In genomic region chr7:44846816-44847508, GRCh38 we compare ENCODE assay signal across 8 cellular contexts. TPM values are rescaled to one million over a fixed set of nuclear protein-coding genes. Genes with fewer than 3 reads are reported as not detected.
DNase-seq lines count a peak whose midpoint lies in the region; ATAC-seq and TF ChIP-seq lines count a peak whose summit lies in the region.

No MANE protein-coding gene starts in this region.

- no peak for DNase-seq in brain microvascular endothelial cell
- DNase-seq in mucosa of descending colon: no peak
- no peak for DNase-seq in activated effector memory CD4-positive, alpha-beta T cell treated with anti-CD3 and anti-CD28 coated beads, Interleukin-2, amount 50 U/mL, for 16 hours
- no peak for DNase-seq in NOMO-1 (lab: John Stamatoyannopoulos, UW; ENCODE audit: unreplicated experiment in 2 of 2)

- ATAC-seq in mucosa of descending colon (no peak), HG02610 (IDR thresholded peaks at IDR 0.05; ENCODE audit: unreplicated experiment) (no peak), GM21360 (IDR thresholded peaks at IDR 0.05; ENCODE audit: unreplicated experiment) (no peak)

- H3K4me2 ChIP-seq in BLaER1: peak overlapping the region; percentile 72

- peak overlapping the region; percentile 97 for H3K27ac ChIP-seq in BLaER1
- H3K27ac ChIP-seq in HUES48 (ENCODE audit: low read depth, low read length): peak overlapping the region; percentile 99
- H3K27ac ChIP-seq in brain microvascular endothelial cell: peak overlapping the region; percentile 90

- in situ Hi-C loops in brain microvascular endothelial cell (cut with HindIII; ENCODE audit: low pct_ligation_motif_present, low sequenced_read_pairs): no loop called here

- peak overlapping the region; percentile 97 for H3K9ac ChIP-seq in BLaER1
- H3K9ac ChIP-seq in HUES48 (ENCODE audit: low read depth, low read length): peak overlapping the region; percentile 86

- H4K20me1 ChIP-seq in BLaER1: peaks cover 57% of the 10 kb centered on the region

- H3K4me1 ChIP-seq in BLaER1 (peaks cover 33% of the 10 kb centered on the region), HUES48 (ENCODE audit: control insufficient read depth, insufficient read depth, low read length) (no peaks in the 10 kb centered on the region), mucosa of descending colon (ENCODE audit: low read depth) (peaks cover 8% of the 10 kb centered on the region)

- H3K27me3 ChIP-seq in BLaER1: no peaks in the 10 kb centered on the region
- H3K27me3 ChIP-seq in HUES48 (ENCODE audit: control insufficient read depth, insufficient read depth, low read length): no peaks in the 10 kb centered on the region
- H3K27me3 ChIP-seq in brain microvascular endothelial cell (replicated peaks): no peaks in the 10 kb centered on the region

- TF ChIP-seq CTCF in brain microvascular endothelial cell (IDR thresholded peaks at IDR 0.05; ENCODE audit: low read depth, low read length, missing control alignments) (no peak), mucosa of descending colon (IDR thresholded peaks at IDR 0.05) (no peak)

- intact Hi-C loops in mucosa of descending colon (cut with DNase I, micrococcal nuclease): loop anchor here in 1 of 2 donors (10.0 kb wide), 1 partner anchor 262 kb away; the partner anchor contains the start of gene TMED4

- H3K4me3 ChIP-seq in BLaER1 (peak overlapping the region; percentile 81), HUES48 (ENCODE audit: low read depth, low read length) (peak overlapping the region; percentile 91), brain microvascular endothelial cell (ENCODE audit: low read depth, low read length) (peak overlapping the region; percentile 82), mucosa of descending colon (peak overlapping the region; percentile 61)

- H3K9me3 ChIP-seq in BLaER1 (no peaks in the 10 kb centered on the region), HUES48 (ENCODE audit: control insufficient read depth, insufficient read depth, low read length) (no peaks in the 10 kb centered on the region), mucosa of descending colon (no peaks in the 10 kb centered on the region)

- peaks cover 22% of the 10 kb centered on the region for H3K36me3 ChIP-seq in BLaER1
- H3K36me3 ChIP-seq in HUES48 (ENCODE audit: control insufficient read depth, insufficient read depth, low read length): peaks cover 8% of the 10 kb centered on the region
- H3K36me3 ChIP-seq in brain microvascular endothelial cell (replicated peaks): no peaks in the 10 kb centered on the region
- H3K36me3 ChIP-seq in mucosa of descending colon (ENCODE audit: low read depth): peaks cover 6% of the 10 kb centered on the region

RNA-seq across cellular contexts. Expression of gene H2AZ2, which starts 0.9 kb away (rescaled TPM):
- 100 to 1,000 TPM; 126 to 242 (median 158) TPM for total RNA-seq in mucosa of descending colon

RNA-seq across cellular contexts. Expression of gene PURB, which starts 38.4 kb away (rescaled TPM):
- total RNA-seq in mucosa of descending colon: 10 to 100 TPM; 18.5 to 47.1 (median 20.1) TPM

RNA-seq across cellular contexts. Expression of gene PPIA, which starts 50.5 kb away (rescaled TPM):
- 1,000 to 10,000 TPM in 2 of 3 donors, 100 to 1,000 TPM in 1; 792 to 1,320 (median 1,014) TPM for total RNA-seq in mucosa of descending colon
